1 cellular context compared by ENCODE assay signal in genomic region chr7:114937422-114937821, GRCh38.
TF ChIP-seq lines count a peak whose summit lies in the region.

No MANE protein-coding gene starts in this region.

TF ChIP-seq in GM12878, 131 proteins besides CTCF, POLR2A, EP300 and RAD21:
- no peak for TF ChIP-seq MLLT1 (IDR thresholded peaks at IDR 0.05)
- TF ChIP-seq PAX8 (IDR thresholded peaks at IDR 0.05): no peak
- TF ChIP-seq HSF1 (IDR thresholded peaks at IDR 0.05; ENCODE audit: low read depth, low read length): no peak
- TF ChIP-seq MYB (IDR thresholded peaks at IDR 0.05; ENCODE audit: borderline replicate concordance, low read depth, low read length): no peak
- no peak for TF ChIP-seq ZBTB11 (CRISPR knock-in tag; IDR thresholded peaks at IDR 0.05)
